ENCODE assay signal across 11 cellular contexts in the genomic region with DNA sequence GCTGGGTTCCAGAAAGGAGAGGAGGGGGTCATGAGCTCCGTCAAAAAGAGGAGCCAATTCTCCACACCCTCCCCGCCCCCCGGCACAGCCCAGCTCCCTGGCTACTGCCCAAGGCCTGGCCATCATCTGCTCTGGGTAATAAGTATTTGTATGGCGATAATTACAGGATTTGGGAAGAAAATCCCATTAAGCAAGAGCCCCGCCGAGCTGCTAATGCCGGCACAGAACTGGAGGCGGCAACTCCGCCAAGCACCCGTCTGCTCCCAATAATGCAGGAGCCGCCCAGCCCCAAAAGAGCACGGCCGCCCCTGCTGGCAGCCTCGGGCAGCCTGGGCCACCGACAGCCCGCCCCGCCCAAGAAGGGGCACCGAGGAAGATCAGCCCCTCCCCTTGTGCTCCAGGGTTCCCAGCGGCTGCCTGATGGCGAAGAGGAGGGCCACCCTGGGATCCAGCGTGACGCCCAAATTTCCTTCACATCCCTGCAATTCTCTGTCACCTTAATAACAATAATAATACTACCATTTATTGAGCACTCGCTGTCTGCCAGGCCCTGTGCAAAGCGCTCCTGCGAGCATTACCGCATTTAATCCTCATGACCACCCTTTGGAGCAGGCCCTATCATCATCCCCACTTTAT. TPM values are rescaled to one million over a fixed set of nuclear protein-coding genes. Genes with fewer than 3 reads are reported as not detected.
DNase-seq lines count a peak whose midpoint lies in the region; ATAC-seq and TF ChIP-seq lines count a peak whose summit lies in the region.
"Had no signal": no experiment of that assay in that cellular context is flagged by ENCODE, and none has a peak within 500 bp of the region (broad histone marks: within the 10 kb centered on the region; RNA-seq: fewer than 3 reads in every experiment).

No MANE protein-coding gene starts in this region.

- H3K36me3 ChIP-seq in heart left ventricle: no peaks in the 10 kb centered on the region
- H3K36me3 ChIP-seq in thoracic aorta: no peaks in the 10 kb centered on the region
- H3K36me3 ChIP-seq: breast epithelium had no signal

- H3K9me3 Mint-ChIP-seq in T-helper 2 cell treated with Interferon-gamma antibody and Interleukin-4, amounts not matched to agents 5 μg/mL and 100 μg/mL, for 36 hours: no peaks in the 10 kb centered on the region
- H3K9me3 Mint-ChIP-seq: memory B cell had no signal

- peaks cover 3 to 57% (median 14%) of the 10 kb centered on the region in 9 donors for H3K27me3 ChIP-seq in heart left ventricle
- peaks cover 10% of the 10 kb centered on the region for H3K27me3 ChIP-seq in thoracic aorta (replicated peaks; ENCODE audit: insufficient read depth)

- no peaks in the 10 kb centered on the region for H3K4me1 Mint-ChIP-seq in T-helper 2 cell treated with Interferon-gamma antibody and Interleukin-4, amounts not matched to agents 5 μg/mL and 100 μg/mL, for 36 hours (ENCODE audit: low read depth)

- TF ChIP-seq CTCF in heart left ventricle (IDR thresholded peaks at IDR 0.05): peak in 6 of 12 donors; percentile 9 to 43 (median 28)
- no peak for TF ChIP-seq CTCF in thoracic aorta (IDR thresholded peaks at IDR 0.05)
- TF ChIP-seq CTCF in GM13976 (IDR thresholded peaks at IDR 0.05; ENCODE audit: borderline replicate concordance, control extremely low read depth, extremely low read depth, insufficient read depth, missing control alignments): no peak

- peak; percentile 51 for DNase-seq in NCI-H345 (lab: John Stamatoyannopoulos, UW)
- DNase-seq in NCI-H345 treated with DMSO at 0.1 percent for 48 hours (lab: John Stamatoyannopoulos, UW; ENCODE audit: unreplicated experiment): no peak
- DNase-seq in RPMI8226: peak; percentile 30
- peak in 1 of 5 donors; percentile 50 for DNase-seq in heart left ventricle
- no peak for DNase-seq in thoracic aorta (ENCODE audit: low spot score)
- DNase-seq in GM13976 (ENCODE audit: low spot score): no peak
- DNase-seq in T-helper 2 cell treated with Interferon-gamma antibody and Interleukin-4, amounts not matched to agents 5 μg/mL and 100 μg/mL, for 36 hours (ENCODE audit: low spot score): no peak

- no peak overlapping the region for H3K4me3 Mint-ChIP-seq in T-helper 2 cell treated with Interferon-gamma antibody and Interleukin-4, amounts not matched to agents 5 μg/mL and 100 μg/mL, for 36 hours
- H3K4me3 Mint-ChIP-seq: memory B cell had no signal

- TF ChIP-seq POLR2A in heart left ventricle (IDR thresholded peaks at IDR 0.05): no peak

- H3K27ac ChIP-seq in heart left ventricle: no peak overlapping the region
- no peak overlapping the region for H3K27ac ChIP-seq in thoracic aorta
- H3K27ac ChIP-seq: A549, breast epithelium had no signal

- ATAC-seq in heart left ventricle (peak in 3 of 4 donors; percentile 34 to 78 (median 71)), thoracic aorta (ENCODE audit: insufficient number of reproducible peaks, low FRiP score, low read depth) (no peak), HG02571 (IDR thresholded peaks at IDR 0.05; ENCODE audit: unreplicated experiment) (no peak)

- H3K36me3 Mint-ChIP-seq in T-helper 2 cell treated with Interferon-gamma antibody and Interleukin-4, amounts not matched to agents 5 μg/mL and 100 μg/mL, for 36 hours (ENCODE audit: low read depth): no peaks in the 10 kb centered on the region

- H3K4me3 ChIP-seq in heart left ventricle (no peak overlapping the region), thoracic aorta (peak overlapping the region; percentile 5)
- H3K4me3 ChIP-seq: A549, breast epithelium had no signal

- H3K27me3 Mint-ChIP-seq in T-helper 2 cell treated with Interferon-gamma antibody and Interleukin-4, amounts not matched to agents 5 μg/mL and 100 μg/mL, for 36 hours (ENCODE audit: low read depth): peaks cover 41% of the 10 kb centered on the region

- peaks cover 0 to 5% (median 0%) of the 10 kb centered on the region in 12 donors for H3K4me1 ChIP-seq in heart left ventricle
- peaks cover 0 to 6% of the 10 kb centered on the region in 2 donors for H3K4me1 ChIP-seq in thoracic aorta (ENCODE audit: control insufficient read depth in 1 of 2, low read depth in 2 of 2)
- H3K4me1 ChIP-seq: A549, breast epithelium had no signal

- in situ Hi-C loops in GM13976 (cut with MboI; ENCODE audit: low sequenced_read_pairs, unreplicated experiment): no loop called here

- intact Hi-C loops in heart left ventricle (cut with DNase I): no loop called here

- H3K27ac Mint-ChIP-seq in T-helper 2 cell treated with Interferon-gamma antibody and Interleukin-4, amounts not matched to agents 5 μg/mL and 100 μg/mL, for 36 hours: no peak overlapping the region
- H3K27ac Mint-ChIP-seq: memory B cell had no signal

- WGBS in heart left ventricle, 4 donors: 24 to 35% (median 29%) methylated on average over 15 to 26 of the region's 26 CpGs

- H3K9me3 ChIP-seq in heart left ventricle (no peaks in the 10 kb centered on the region), thoracic aorta (no peaks in the 10 kb centered on the region)
- H3K9me3 ChIP-seq: A549, breast epithelium had no signal

RNA-seq across cellular contexts. Expression of a gene that starts 5.9 kb away (rescaled TPM):
- total RNA-seq in heart left ventricle (under 1 TPM; 0.05 to 0.61 (median 0.13) TPM), thoracic aorta (under 1 TPM; 0.14 to 0.35 TPM)
- under 1 TPM; 0.04 to 0.08 TPM for polyA plus RNA-seq in heart left ventricle

Comparison
In these comparisons a context has a peak if more than half of its experiments do, and no peak if none do; other contexts are left out.
1. DNase-seq: peak in NCI-H345 (single experiment) and RPMI8226 (single experiment); none in NCI-H345 treated with DMSO at 0.1 percent for 48 hours (single experiment), thoracic aorta (single experiment), GM13976 (single experiment) and T-helper 2 cell treated with Interferon-gamma antibody and Interleukin-4, amounts not matched to agents 5 μg/mL and 100 μg/mL, for 36 hours (single experiment).
2. ATAC-seq: peak in heart left ventricle (3 of 4); none in thoracic aorta (single experiment) and HG02571 (single experiment).